In genomic region chr20:21303061-21303871, GRCh38 we compare ENCODE assay signal across 1 cellular context.
TF ChIP-seq lines count a peak whose summit lies in the region.

Gene XRN2 (plus strand): TSS chr20:21303331. CDS start chr20:21303399, 68 bp downstream.

TF ChIP-seq in HepG2, 621 proteins besides CTCF, POLR2A, EP300 and RAD21 (continued from another document and continues in another):
- TF ChIP-seq ZNF574 (CRISPR knock-in tag; IDR thresholded peaks at IDR 0.05) (peak; percentile 99), PHF20 (CRISPR knock-in tag; IDR thresholded peaks at IDR 0.05) (peak; percentile 93), ZNF564 (CRISPR knock-in tag; IDR thresholded peaks at IDR 0.05) (peak; percentile 97), DMTF1 (CRISPR knock-in tag; IDR thresholded peaks at IDR 0.05) (no peak), PAWR (CRISPR knock-in tag; IDR thresholded peaks at IDR 0.05; ENCODE audit: borderline replicate concordance) (no peak), CREM (IDR thresholded peaks at IDR 0.05) (peak; percentile 94), CREM (CRISPR knock-in tag; IDR thresholded peaks at IDR 0.05) (peak; percentile 89), ZBTB1 (CRISPR knock-in tag; IDR thresholded peaks at IDR 0.05; ENCODE audit: borderline replicate concordance) (no peak), ZNF343 (CRISPR knock-in tag; IDR thresholded peaks at IDR 0.05) (peak; percentile 70; the same call in 1 of the 2 replicates), ZNF547 (CRISPR knock-in tag; IDR thresholded peaks at IDR 0.05) (peak; percentile 98), KAT8 (CRISPR knock-in tag; IDR thresholded peaks at IDR 0.05) (peak; percentile 96), NCOA2 (CRISPR knock-in tag; IDR thresholded peaks at IDR 0.05) (peak; percentile 66), SKI (IDR thresholded peaks at IDR 0.05; ENCODE audit: partially characterized antibody) (peak; percentile 50), ZNF124 (CRISPR knock-in tag; IDR thresholded peaks at IDR 0.05) (peak; percentile 96), ZNF776 (CRISPR knock-in tag; IDR thresholded peaks at IDR 0.05) (peak; percentile 96), ZNF143 (CRISPR knock-in tag; IDR thresholded peaks at IDR 0.05) (peak; percentile 93), FOXM1 (CRISPR knock-in tag; IDR thresholded peaks at IDR 0.05) (0 out of 2 replicates have a peak, but pooled peaks have one; percentile 4), ZNF20 (CRISPR knock-in tag; IDR thresholded peaks at IDR 0.05) (peak; percentile 89), ZNF17 (CRISPR knock-in tag; IDR thresholded peaks at IDR 0.05) (peak; percentile 93), KDM3A (CRISPR knock-in tag; IDR thresholded peaks at IDR 0.05; ENCODE audit: low read depth) (peak; percentile 91; the same call in 1 of the 2 replicates), THRA (CRISPR knock-in tag; IDR thresholded peaks at IDR 0.05; ENCODE audit: borderline replicate concordance) (peak; percentile 74), MIER3 (CRISPR knock-in tag; IDR thresholded peaks at IDR 0.05; ENCODE audit: borderline replicate concordance) (peak; percentile 78; the same call in 1 of the 2 replicates), JUNB (CRISPR knock-in tag; IDR thresholded peaks at IDR 0.05; ENCODE audit: borderline replicate concordance) (peak; percentile 62; the same call in 1 of the 2 replicates), TERF1 (CRISPR knock-in tag; IDR thresholded peaks at IDR 0.05) (peak; percentile 94), GPN1 (CRISPR knock-in tag; IDR thresholded peaks at IDR 0.05; ENCODE audit: borderline replicate concordance) (peak; percentile 67), ZNF616 (CRISPR knock-in tag; IDR thresholded peaks at IDR 0.05; ENCODE audit: low read depth) (no peak; the same call in 1 of the 2 replicates), ZKSCAN5 (CRISPR knock-in tag; IDR thresholded peaks at IDR 0.05) (peak; percentile 80), SMAD1 (CRISPR knock-in tag; IDR thresholded peaks at IDR 0.05; ENCODE audit: borderline replicate concordance, low read depth) (peak; percentile 87; the same call in 1 of the 2 replicates), SKIL (CRISPR knock-in tag; IDR thresholded peaks at IDR 0.05; ENCODE audit: borderline replicate concordance) (peak; percentile 57), ZNF510 (CRISPR knock-in tag; IDR thresholded peaks at IDR 0.05; ENCODE audit: low read depth) (no peak), ZMAT5 (CRISPR knock-in tag; IDR thresholded peaks at IDR 0.05; ENCODE audit: borderline replicate concordance, low read depth) (no peak; the same call in 1 of the 2 replicates), XRCC5 (optimal IDR thresholded peaks at IDR 0.05; ENCODE audit: low read length) (peak; percentile 81), ZNF230 (CRISPR knock-in tag; IDR thresholded peaks at IDR 0.05) (peak; percentile 81), ZNF749 (CRISPR knock-in tag; IDR thresholded peaks at IDR 0.05; ENCODE audit: borderline replicate concordance) (peak; percentile 96; the same call in 1 of the 2 replicates), GRHL1 (CRISPR knock-in tag; conservative IDR thresholded peaks at IDR 0.05) (no peak), E2F2 (CRISPR knock-in tag; IDR thresholded peaks at IDR 0.05; ENCODE audit: borderline replicate concordance) (peak; percentile 79; the same call in 1 of the 2 replicates), PLSCR1 (CRISPR knock-in tag; IDR thresholded peaks at IDR 0.05; ENCODE audit: borderline replicate concordance) (0 out of 2 replicates have a peak, but pooled peaks have one; percentile 24), MNT (IDR thresholded peaks at IDR 0.05) (peak; percentile 95), ELF3 (CRISPR knock-in tag; IDR thresholded peaks at IDR 0.05) (peak; percentile 85), ZSCAN9 (CRISPR knock-in tag; IDR thresholded peaks at IDR 0.05; ENCODE audit: borderline replicate concordance) (peak; percentile 75), FOXC1 (CRISPR knock-in tag; IDR thresholded peaks at IDR 0.05; ENCODE audit: borderline replicate concordance) (peak; percentile 84; the same call in 1 of the 2 replicates), MAFG (CRISPR knock-in tag; IDR thresholded peaks at IDR 0.05) (no peak)
